22 cellular contexts compared by ENCODE assay signal in genomic region chr14:90728951-90729350, GRCh38.
A peak's percentile ranks its signal among the peaks of the same experiment; 100 is the strongest.
DNase-seq lines count a peak whose midpoint lies in the region; ATAC-seq, FAIRE-seq and TF ChIP-seq lines count a peak whose summit lies in the region.
"Had no signal": no experiment of that assay in that cellular context is flagged by ENCODE, and none has a peak within 500 bp of the region (broad histone marks: within the 10 kb centered on the region; RNA-seq: fewer than 3 reads in every experiment).

No MANE protein-coding gene starts in this region.

- no peak overlapping the region for H3K18ac ChIP-seq in H1 (ENCODE audit: extremely low read depth, low read length)

- no peak overlapping the region for H3K9ac ChIP-seq in astrocyte (ENCODE audit: low read length)
- no peak overlapping the region for H3K9ac ChIP-seq in H1 (replicated peaks in 1 of 4; ENCODE audit: extremely low read depth in 1 of 4, low read depth in 3 of 4, low read length in 3 of 4)
- no peak overlapping the region for H3K9ac ChIP-seq in Karpas-422 (ENCODE audit: low read length)

- TF ChIP-seq CTCF in astrocyte (IDR thresholded peaks at IDR 0.05; ENCODE audit: insufficient read depth, low read depth, low read length) = no peak
- TF ChIP-seq CTCF in H1 (IDR thresholded peaks at IDR 0.05; ENCODE audit: control extremely low read depth in 1 of 3, insufficient read depth in 1 of 3, low read depth in 1 of 3, low read length in 3 of 3) = no peak
- no peak for TF ChIP-seq CTCF in CD8-positive, alpha-beta T cell (IDR thresholded peaks at IDR 0.05)

- no peaks in the 10 kb centered on the region for H3K4me1 Mint-ChIP-seq in astrocyte (ENCODE audit: low read depth, unreplicated experiment)
- no peaks in the 10 kb centered on the region for H3K4me1 Mint-ChIP-seq in CD8-positive, alpha-beta T cell (ENCODE audit: low read depth)

- H3K27me3 Mint-ChIP-seq in astrocyte (ENCODE audit: low read depth, unreplicated experiment) = no peaks in the 10 kb centered on the region
- H3K27me3 Mint-ChIP-seq in CD8-positive, alpha-beta T cell (ENCODE audit: low read depth) = peaks cover 7% of the 10 kb centered on the region

- H3K23me2 ChIP-seq in H1 (ENCODE audit: low read depth, low read length) = no peaks in the 10 kb centered on the region

- H3K79me1 ChIP-seq in H1 (ENCODE audit: low read depth, low read length) = no peaks in the 10 kb centered on the region

- peaks cover 3% of the 10 kb centered on the region for H4K20me1 ChIP-seq in astrocyte (ENCODE audit: insufficient read depth, low read length)
- no peaks in the 10 kb centered on the region for H4K20me1 ChIP-seq in H1 (replicated peaks in 1 of 2; ENCODE audit: control insufficient read depth in 1 of 2, insufficient read depth in 2 of 2, low read length in 2 of 2)
- no peaks in the 10 kb centered on the region for H4K20me1 ChIP-seq in Karpas-422 (ENCODE audit: insufficient read depth, low read depth, low read length)

- H3K27ac ChIP-seq in astrocyte (ENCODE audit: low read depth, low read length) (no peak overlapping the region), H1 (ENCODE audit: low read depth, low read length) (no peak overlapping the region), temporal lobe (ENCODE audit: low read depth, low read length) (peak overlapping the region; percentile 54), Karpas-422 (ENCODE audit: low read length) (no peak overlapping the region)
- no peak overlapping the region for H3K27ac ChIP-seq in CD8-positive, alpha-beta T cell (ENCODE audit: low read depth, low read length)
- H3K27ac ChIP-seq: C4-2B had no signal

- H3K14ac ChIP-seq in H1 (ENCODE audit: insufficient read length) = no peak overlapping the region

- no peak overlapping the region for H2BK20ac ChIP-seq in H1 (ENCODE audit: low read length)

- intact Hi-C loops in CD8-positive, alpha-beta T cell (cut with DNase I, micrococcal nuclease) = no loop called here

- no peak overlapping the region for H3K4me2 ChIP-seq in astrocyte (ENCODE audit: low read length)
- no peak overlapping the region for H3K4me2 ChIP-seq in H1 (ENCODE audit: insufficient read depth in 1 of 2, low read depth in 2 of 2, low read length in 2 of 2)
- H3K4me2 ChIP-seq in Karpas-422 (ENCODE audit: low read depth, low read length, poor library complexity, severe bottlenecking) = no peak overlapping the region

- H3K4ac ChIP-seq in H1 (replicated peaks; ENCODE audit: insufficient read length, low read depth, low read length) = no peak overlapping the region

- H2AFZ ChIP-seq in astrocyte (ENCODE audit: low read depth, low read length) (no peak overlapping the region), H1 (ENCODE audit: low read length) (no peak overlapping the region), Karpas-422 (ENCODE audit: low read length) (no peak overlapping the region)

- H3K9me2 ChIP-seq in Karpas-422 (replicated peaks; ENCODE audit: insufficient read depth, low read length) = no peaks in the 10 kb centered on the region

- peak overlapping the region; percentile 6 for H3K27ac Mint-ChIP-seq in astrocyte (ENCODE audit: unreplicated experiment)
- no peak overlapping the region for H3K27ac Mint-ChIP-seq in CD8-positive, alpha-beta T cell

- FAIRE-seq in astrocyte (lab: Jason Lieb, UNC) = no peak
- no peak for FAIRE-seq in H1 (lab: Jason Lieb, UNC)
- FAIRE-seq: A204.1, D721Med had no signal

- H3K9me3 Mint-ChIP-seq in astrocyte (ENCODE audit: unreplicated experiment) = peaks cover 2% of the 10 kb centered on the region
- no peaks in the 10 kb centered on the region for H3K9me3 Mint-ChIP-seq in CD8-positive, alpha-beta T cell

- H2AK5ac ChIP-seq in H1 (ENCODE audit: low read depth, low read length) = no peak overlapping the region

- no peak overlapping the region for H4K91ac ChIP-seq in H1 (replicated peaks; ENCODE audit: insufficient read length, low read length)

- H3K9me3 ChIP-seq in astrocyte (ENCODE audit: insufficient read depth, low read depth, low read length) = no peaks in the 10 kb centered on the region
- no peaks in the 10 kb centered on the region for H3K9me3 ChIP-seq in H1 (ENCODE audit: insufficient read depth in 2 of 2, low read depth in 1 of 2, low read length in 1 of 2)
- H3K9me3 ChIP-seq in Karpas-422 (ENCODE audit: low read length) = no peaks in the 10 kb centered on the region
- no peaks in the 10 kb centered on the region for H3K9me3 ChIP-seq in CD8-positive, alpha-beta T cell (ENCODE audit: low read length)

- CTCF ChIA-PET in H1 (lab: Charles Lee; ENCODE audit: partially characterized antibody) = interaction anchor here (0.8 to 1.6 kb wide), 4 partner anchors 12 to 210 kb away, joined by 3 to 5 read pairs (median 3); no protein-coding TSS in a partner anchor
- CTCF ChIA-PET in CD8-positive, alpha-beta T cell (lab: Charles Lee) = no interaction called here

- 96% methylated on average over 5 of the region's 5 CpGs; no CpG with 5 or more reads in 1 of the 2 experiments for WGBS in H1 (ENCODE audit: extremely low coverage in 1 of 2, insufficient coverage in 1 of 2, insufficient read length in 1 of 2, insufficient replicate concordance in 2 of 2, low coverage in 1 of 2, low lambda C conversion rate in 2 of 2, missing lambda C conversion rate in 1 of 2), 2 experiments

- ATAC-seq in left lobe of liver = no peak
- no peak for ATAC-seq in CD8-positive, alpha-beta T cell
- ATAC-seq: Panc1 had no signal

- H4K8ac ChIP-seq in H1 (ENCODE audit: extremely low read depth, insufficient read depth, low read length) = no peak overlapping the region

- H3K79me2 ChIP-seq in astrocyte (ENCODE audit: insufficient read depth, low read length) = no peaks in the 10 kb centered on the region
- no peaks in the 10 kb centered on the region for H3K79me2 ChIP-seq in H1 (ENCODE audit: control insufficient read depth in 1 of 2, insufficient read depth in 2 of 2, low read length in 2 of 2)
- no peaks in the 10 kb centered on the region for H3K79me2 ChIP-seq in Karpas-422 (ENCODE audit: low read length)

- H3K4me3 ChIP-seq in astrocyte (ENCODE audit: insufficient read depth, low read depth, low read length) = no peak overlapping the region
- no peak overlapping the region for H3K4me3 ChIP-seq in H1 (ENCODE audit: extremely low read depth in 1 of 4, insufficient read depth in 2 of 4, low read depth in 3 of 4, low read length in 4 of 4)
- H3K4me3 ChIP-seq in Karpas-422 (ENCODE audit: low read length) = no peak overlapping the region
- H3K4me3 ChIP-seq in CD8-positive, alpha-beta T cell (ENCODE audit: low read depth, low read length) = no peak overlapping the region

- H3K56ac ChIP-seq in H1 (replicated peaks; ENCODE audit: insufficient read length, low read depth, low read length) = no peak overlapping the region

- peaks cover 21% of the 10 kb centered on the region for H3K36me3 Mint-ChIP-seq in astrocyte (ENCODE audit: low read depth, unreplicated experiment)
- H3K36me3 Mint-ChIP-seq in CD8-positive, alpha-beta T cell = no peaks in the 10 kb centered on the region

- TF ChIP-seq POLR2A in H1 (IDR thresholded peaks at IDR 0.05; ENCODE audit: control extremely low read depth in 1 of 2, low read depth in 2 of 2, low read length in 2 of 2) = no peak

- H4K5ac ChIP-seq in H1 (ENCODE audit: insufficient read length, low read depth, low read length) = no peak overlapping the region

- H3K4me1 ChIP-seq in astrocyte (ENCODE audit: insufficient read depth, low read length) (no peaks in the 10 kb centered on the region), H1 (replicated peaks in 1 of 4; ENCODE audit: control insufficient read depth in 3 of 4, insufficient read depth in 4 of 4, low read length in 3 of 4) (peaks cover 0 to 3% (median 2%) of the 10 kb centered on the region in 4 experiments; a peak in 2 of 7 replicates), Karpas-422 (ENCODE audit: low read length) (no peaks in the 10 kb centered on the region)
- H3K4me1 ChIP-seq in CD8-positive, alpha-beta T cell (ENCODE audit: insufficient read depth, low read length) = no peaks in the 10 kb centered on the region

- H2BK15ac ChIP-seq in H1 (ENCODE audit: low read length) = 0 out of 2 replicates have a peak overlapping the region, but pooled peaks have one; percentile 67

- H3K27me3 ChIP-seq in astrocyte (ENCODE audit: insufficient read depth, low read length) (no peaks in the 10 kb centered on the region), H1 (replicated peaks in 1 of 4; ENCODE audit: control insufficient read depth in 3 of 4, extremely low read depth in 1 of 4, insufficient read depth in 3 of 4, low read length in 3 of 4) (no peaks in the 10 kb centered on the region), Karpas-422 (ENCODE audit: low read length) (no peaks in the 10 kb centered on the region)
- no peaks in the 10 kb centered on the region for H3K27me3 ChIP-seq in CD8-positive, alpha-beta T cell (ENCODE audit: insufficient read depth, low read length)

- no peak overlapping the region for H3K4me3 Mint-ChIP-seq in astrocyte (ENCODE audit: unreplicated experiment)
- no peak overlapping the region for H3K4me3 Mint-ChIP-seq in CD8-positive, alpha-beta T cell

- no peak overlapping the region for H2BK12ac ChIP-seq in H1 (ENCODE audit: low read depth, low read length)

- H2BK5ac ChIP-seq in H1 (ENCODE audit: low read depth, low read length) = no peak overlapping the region

- no peaks in the 10 kb centered on the region for H3K36me3 ChIP-seq in astrocyte (ENCODE audit: insufficient read depth, low read length)
- no peaks in the 10 kb centered on the region for H3K36me3 ChIP-seq in H1 (ENCODE audit: control insufficient read depth in 2 of 4, insufficient read depth in 4 of 4, low read length in 3 of 4)
- no peaks in the 10 kb centered on the region for H3K36me3 ChIP-seq in Karpas-422 (ENCODE audit: insufficient read depth, low read length)
- H3K36me3 ChIP-seq in CD8-positive, alpha-beta T cell (ENCODE audit: insufficient read depth, low read length) = no peaks in the 10 kb centered on the region

- no peak for DNase-seq in astrocyte (ENCODE audit: low read depth)
- DNase-seq in H1 (ENCODE audit: low read depth in 1 of 2, low spot score in 2 of 2) = no peak
- DNase-seq in left lobe of liver (ENCODE audit: low spot score) = peak; percentile 29
- no peak for DNase-seq in Karpas-422
- no peak for DNase-seq in NCI-H774 (lab: John Stamatoyannopoulos, UW)
- DNase-seq in NCI-H524 treated with DMSO at 0.1 percent for 48 hours (lab: John Stamatoyannopoulos, UW) = no peak
- no peak for DNase-seq in CD8-positive, alpha-beta T cell
- DNase-seq: DMS53, GF-D8, H7, NCI-H1105, NCI-H146, NCI-H2029, NCI-H2227 treated with DMSO at 0.1 percent for 48 hours, NCI-H510A, NCI-H748 treated with DMSO at 0.1 percent for 48 hours, SIG-M5 had no signal

- no peak for TF ChIP-seq RAD21 in H1 (IDR thresholded peaks at IDR 0.05 in 1 of 2, conservative IDR thresholded peaks at IDR 0.05 in 1 of 2; ENCODE audit: low read depth in 2 of 2, low read length in 2 of 2)

- TF ChIP-seq EP300 in H1 (IDR thresholded peaks at IDR 0.05; ENCODE audit: borderline replicate concordance in 1 of 2, low read depth in 2 of 2, low read length in 2 of 2) = no peak

- no peak overlapping the region for H3K23ac ChIP-seq in H1 (ENCODE audit: insufficient read length)

- POLR2A ChIA-PET in H1 (lab: Charles Lee; ENCODE audit: partially characterized antibody) = no interaction called here
- POLR2A ChIA-PET in CD8-positive, alpha-beta T cell (lab: Charles Lee) = no interaction called here

- no peak overlapping the region for H2BK120ac ChIP-seq in H1 (replicated peaks; ENCODE audit: low read depth, low read length)

TF ChIP-seq in H1, 55 proteins besides CTCF, POLR2A, EP300 and RAD21 (continues in another document):
- TF ChIP-seq EZH2 (IDR thresholded peaks at IDR 0.05; ENCODE audit: low read depth, low read length, severe bottlenecking) (no peak), BCL11A (IDR thresholded peaks at IDR 0.05; ENCODE audit: low read depth in 2 of 2, low read length in 2 of 2) (no peak)
